6 cellular contexts compared by ENCODE assay signal in genomic region chr13:49163162-49163561, GRCh38. TPM values are rescaled to one million over a fixed set of nuclear protein-coding genes. Genes with fewer than 3 reads are reported as not detected.
"Had no signal": no experiment of that assay in that cellular context is flagged by ENCODE, and none has a peak within 500 bp of the region (broad histone marks: within the 10 kb centered on the region; RNA-seq: fewer than 3 reads in every experiment).

No MANE protein-coding gene starts in this region.

RNA-seq across cellular contexts. Expression of gene MLNR, which starts 57.0 kb away (rescaled TPM):
- total RNA-seq: GM23248, H4, H7, H9, HFFc6 had no signal
- polyA plus RNA-seq: GM23248, GM23338 had no signal
